6 cellular contexts compared by ENCODE assay signal in the genomic region with DNA sequence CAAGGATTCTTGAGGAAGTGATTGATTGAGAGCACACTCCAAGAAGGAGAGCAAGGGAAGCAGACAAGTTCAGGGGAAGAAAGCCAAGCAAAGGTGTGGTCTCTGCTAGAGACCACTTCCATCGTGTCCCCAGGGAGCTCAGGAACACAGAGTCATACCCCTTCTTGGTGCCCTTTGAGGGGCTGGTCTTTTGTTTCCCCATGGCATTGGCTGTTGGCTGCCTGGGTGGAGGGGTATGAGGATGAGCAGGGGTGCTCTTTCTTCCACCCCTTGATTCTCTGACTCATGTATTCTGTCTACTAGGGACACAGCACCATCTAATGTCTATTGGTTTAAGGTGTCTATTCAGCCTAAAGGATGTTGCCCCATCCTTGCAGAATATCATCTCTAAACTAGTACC. TPM values are rescaled to one million over a fixed set of nuclear protein-coding genes. Genes with fewer than 3 reads are reported as not detected.
"Had no signal": no experiment of that assay in that cellular context is flagged by ENCODE, and none has a peak within 500 bp of the region (broad histone marks: within the 10 kb centered on the region; RNA-seq: fewer than 3 reads in every experiment).

No MANE protein-coding gene starts in this region.

- H3K27ac Mint-ChIP-seq: IgD-negative memory B cell had no signal

- H3K4me3 ChIP-seq: K562 had no signal

- H3K4me1 Mint-ChIP-seq: IgD-negative memory B cell had no signal

- H3K4me3 Mint-ChIP-seq: IgD-negative memory B cell had no signal

- H3K27ac ChIP-seq: HL-60 had no signal

- DNase-seq: IMR-90, KBM-7 had no signal

RNA-seq across cellular contexts. Expression of gene SPOCK1, which starts 11.5 kb away (rescaled TPM):
- total RNA-seq: HT-29 had no signal
